ENCODE assay signal across 10 cellular contexts in the genomic region with DNA sequence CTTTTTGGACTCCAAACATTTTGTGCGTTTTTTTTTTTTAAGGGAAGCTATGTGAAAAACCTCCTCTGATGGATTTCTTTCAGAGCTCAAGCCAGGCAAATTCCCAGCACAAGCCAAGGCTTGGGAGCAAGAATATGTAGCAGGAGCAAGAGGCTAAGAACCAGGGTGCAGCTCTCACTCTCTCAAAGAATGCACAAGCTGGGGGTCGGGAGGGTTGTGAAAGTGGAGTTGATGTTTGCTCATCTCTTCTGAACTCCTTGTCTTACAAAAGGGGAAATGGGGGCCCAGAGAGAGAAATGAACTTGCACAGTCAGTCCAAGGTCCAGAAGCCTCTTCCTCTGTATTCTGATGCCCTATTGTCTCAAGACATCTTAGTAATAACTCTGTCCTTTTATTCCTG. TPM values are rescaled to one million over a fixed set of nuclear protein-coding genes. Genes with fewer than 3 reads are reported as not detected.
DNase-seq lines count a peak whose midpoint lies in the region; ATAC-seq and TF ChIP-seq lines count a peak whose summit lies in the region.
"Had no signal": no experiment of that assay in that cellular context is flagged by ENCODE, and none has a peak within 500 bp of the region (broad histone marks: within the 10 kb centered on the region; RNA-seq: fewer than 3 reads in every experiment).

No MANE protein-coding gene starts in this region.

- H3K4me1 Mint-ChIP-seq in activated CD8-positive, alpha-beta memory T cell treated with anti-CD3 and anti-CD28 coated beads, Interleukin-2, amount 10 ng/mL, durations not matched to agents 7 days and 5 days = peaks cover 73% of the 10 kb centered on the region

- no peak for TF ChIP-seq CTCF in esophagus muscularis mucosa (IDR thresholded peaks at IDR 0.05)

- H3K27me3 ChIP-seq in esophagus muscularis mucosa (no peaks in the 10 kb centered on the region), thymus (ENCODE audit: control insufficient read depth, insufficient read depth) (no peaks in the 10 kb centered on the region)

- H3K9me3 Mint-ChIP-seq in activated CD8-positive, alpha-beta memory T cell treated with anti-CD3 and anti-CD28 coated beads, Interleukin-2, amount 10 ng/mL, durations not matched to agents 7 days and 5 days (ENCODE audit: low read depth) = no peaks in the 10 kb centered on the region
- H3K9me3 Mint-ChIP-seq: neural crest cell had no signal

- H3K36me3 Mint-ChIP-seq in activated CD8-positive, alpha-beta memory T cell treated with anti-CD3 and anti-CD28 coated beads, Interleukin-2, amount 10 ng/mL, durations not matched to agents 7 days and 5 days = no peaks in the 10 kb centered on the region

- DNase-seq in activated CD8-positive, alpha-beta memory T cell treated with anti-CD3 and anti-CD28 coated beads, Interleukin-2, amount 10 ng/mL, durations not matched to agents 7 days and 5 days = no peak
- no peak for DNase-seq in activated CD8-positive, alpha-beta memory T cell treated with anti-CD3 and anti-CD28 coated beads, Interleukin-2, amount 50 U/mL, for 4 hours
- peak; percentile 84 for DNase-seq in SKM-1 (lab: John Stamatoyannopoulos, UW; ENCODE audit: unreplicated experiment)
- DNase-seq in esophagus muscularis mucosa (ENCODE audit: extremely low spot score) = no peak
- DNase-seq in 8988T = no peak
- DNase-seq in G401 (ENCODE audit: low spot score) = no peak

- no peak for ATAC-seq in activated CD8-positive, alpha-beta memory T cell treated with anti-CD3 and anti-CD28 coated beads, Interleukin-2, amount 10 ng/mL, durations not matched to agents 7 days and 5 days
- no peak for ATAC-seq in GM21529 (IDR thresholded peaks at IDR 0.05; ENCODE audit: unreplicated experiment)
- ATAC-seq: Right ventricle myocardium inferior had no signal

- H3K4me3 ChIP-seq in esophagus muscularis mucosa (no peak overlapping the region), thymus (ENCODE audit: low read length) (no peak overlapping the region)

- no peak for TF ChIP-seq EP300 in esophagus muscularis mucosa (IDR thresholded peaks at IDR 0.05)

- H3K36me3 ChIP-seq in esophagus muscularis mucosa (no peaks in the 10 kb centered on the region), thymus (ENCODE audit: control insufficient read depth, insufficient read depth) (no peaks in the 10 kb centered on the region)

- H3K27me3 Mint-ChIP-seq in activated CD8-positive, alpha-beta memory T cell treated with anti-CD3 and anti-CD28 coated beads, Interleukin-2, amount 10 ng/mL, durations not matched to agents 7 days and 5 days = no peaks in the 10 kb centered on the region

- H3K27ac Mint-ChIP-seq in activated CD8-positive, alpha-beta memory T cell treated with anti-CD3 and anti-CD28 coated beads, Interleukin-2, amount 10 ng/mL, durations not matched to agents 7 days and 5 days = peak overlapping the region; percentile 77

- no peak for TF ChIP-seq POLR2A in esophagus muscularis mucosa (IDR thresholded peaks at IDR 0.05; ENCODE audit: low read depth)

- peaks cover 47 to 89% (median 78%) of the 10 kb centered on the region in 4 donors for H3K4me1 ChIP-seq in esophagus muscularis mucosa
- H3K4me1 ChIP-seq in thymus (ENCODE audit: control insufficient read depth, insufficient read depth, low read length) = peaks cover 59% of the 10 kb centered on the region

- in situ Hi-C loops in G401 (cut with HindIII; ENCODE audit: low sequenced_read_pairs) = no loop called here

- 32% methylated on average over 2 of the region's 2 CpGs for WGBS in esophagus muscularis mucosa
- WGBS in thymus = 55% methylated on average over 2 of the region's 2 CpGs

- intact Hi-C loops in esophagus muscularis mucosa (cut with DNase I) = no loop called here

- H3K9me3 ChIP-seq in esophagus muscularis mucosa (no peaks in the 10 kb centered on the region), thymus (ENCODE audit: control insufficient read depth) (no peaks in the 10 kb centered on the region)

- CTCF ChIA-PET in activated CD8-positive, alpha-beta memory T cell treated with anti-CD3 and anti-CD28 coated beads, Interleukin-2, amount 10 ng/mL, durations not matched to agents 7 days and 5 days (lab: Charles Lee) = interaction anchor here (1.2 to 4.2 kb wide), 13 partner anchors 9 to 178 kb away, joined by 3 to 42 read pairs (median 5); a partner anchor contains a TSS

- H3K27ac ChIP-seq in esophagus muscularis mucosa (replicated peaks in 1 of 4) (peak overlapping the region; percentile 87 to 91 (median 90)), thymus (ENCODE audit: low read depth) (peak overlapping the region; percentile 79)

- H3K4me3 Mint-ChIP-seq in activated CD8-positive, alpha-beta memory T cell treated with anti-CD3 and anti-CD28 coated beads, Interleukin-2, amount 10 ng/mL, durations not matched to agents 7 days and 5 days = no peak overlapping the region
- H3K4me3 Mint-ChIP-seq: neural crest cell had no signal

RNA-seq across cellular contexts. Expression of a gene that starts 7.7 kb away (rescaled TPM):
- total RNA-seq in activated CD8-positive, alpha-beta memory T cell treated with anti-CD3 and anti-CD28 coated beads, Interleukin-2, amount 10 ng/mL, durations not matched to agents 7 days and 5 days = 100 to 1,000 TPM in 1 of 2 experiments, 10 to 100 TPM in 1; 59.6 to 114 TPM
- 1 to 10 TPM; 4.0 to 7.4 (median 5.5) TPM for total RNA-seq in esophagus muscularis mucosa
- polyA plus RNA-seq in thymus = 21.7 TPM
- 0.49 and 0.85 TPM in 2 replicates for total RNA-seq in G401 (2014; rRNA removed; shearing (Covaris generic))

RNA-seq across cellular contexts. Expression of a gene that starts 57.3 kb away (rescaled TPM):
- 100 to 1,000 TPM; 246 to 254 TPM for total RNA-seq in activated CD8-positive, alpha-beta memory T cell treated with anti-CD3 and anti-CD28 coated beads, Interleukin-2, amount 10 ng/mL, durations not matched to agents 7 days and 5 days
- 10 to 100 TPM; 36.4 to 57.7 (median 47.8) TPM for total RNA-seq in esophagus muscularis mucosa
- polyA plus RNA-seq in thymus = 32.6 TPM
- total RNA-seq in G401 (2014; rRNA removed; shearing (Covaris generic)) = 60.2 and 66.5 TPM in 2 replicates

Comparison
In these comparisons a context has a peak if more than half of its experiments do, and no peak if none do; other contexts are left out.
1. RNA of a gene that starts 7.7 kb away (total RNA-seq): 59.6 to 114 TPM in activated CD8-positive, alpha-beta memory T cell treated with anti-CD3 and anti-CD28 coated beads, Interleukin-2, amount 10 ng/mL, durations not matched to agents 7 days and 5 days; 4.0 to 7.4 TPM in esophagus muscularis mucosa and 0.49 to 0.85 TPM in G401; every median in the first group is over 4 times any median in the second.